27 cellular contexts compared by ENCODE assay signal in genomic region chr4:96525901-96526300, GRCh38.
DNase-seq lines count a peak whose midpoint lies in the region; ATAC-seq and TF ChIP-seq lines count a peak whose summit lies in the region.
"Had no signal": no experiment of that assay in that cellular context is flagged by ENCODE, and none has a peak within 500 bp of the region (broad histone marks: within the 10 kb centered on the region; RNA-seq: fewer than 3 reads in every experiment).

No MANE protein-coding gene starts in this region.

- H3K36me3 ChIP-seq in DND-41 (ENCODE audit: insufficient read depth, low read length) (0 out of 2 replicates have a peak, but pooled peaks cover 3% of the 10 kb centered on the region), PC-9 (ENCODE audit: low read depth) (no peaks in the 10 kb centered on the region)
- H3K36me3 ChIP-seq: cardiac muscle cell, esophagus squamous epithelium, gastrocnemius medialis, left ventricle myocardium inferior, pancreas, sigmoid colon, tibial nerve had no signal

- peak; percentile 66 for ATAC-seq in DND-41 (ENCODE audit: insufficient read depth, low read depth)
- ATAC-seq: activated CD8-positive, alpha-beta T cell treated with anti-CD3 and anti-CD28 coated beads, Interleukin-2, amount 10 ng/mL, durations not matched to agents 7 days and 5 days; gastrocnemius medialis; natural killer cell treated with Interleukin-12 subunit alpha and Interleukin-12 subunit beta and Interleukin-15 and Interleukin-18, amount 100 ng/mL, for 72 hours; pancreas had no signal

- CTCF ChIA-PET in PC-9 (lab: Charles Lee), result no interaction called here

- H3K4me1 ChIP-seq in DND-41 (ENCODE audit: insufficient read depth, low read length), result peaks cover 27% of the 10 kb centered on the region
- no peaks in the 10 kb centered on the region for H3K4me1 ChIP-seq in PC-9 (replicated peaks; ENCODE audit: insufficient read depth)
- H3K4me1 ChIP-seq: esophagus squamous epithelium, gastrocnemius medialis, left ventricle myocardium inferior, pancreas, sigmoid colon, tibial nerve had no signal

- peak overlapping the region; percentile 13; the same call in 1 of the 2 replicates for H3K4me2 ChIP-seq in DND-41 (ENCODE audit: insufficient read depth, low read length)
- no peak overlapping the region for H3K4me2 ChIP-seq in PC-9

- intact Hi-C loops in PC-9 (cut with micrococcal nuclease; ENCODE audit: unreplicated experiment), result no loop called here

- H3K4me3 ChIP-seq in DND-41 (ENCODE audit: low read depth in 1 of 2, low read length in 2 of 2), result no peak overlapping the region
- no peak overlapping the region for H3K4me3 ChIP-seq in astrocyte of the spinal cord (ENCODE audit: low read depth, low read length)
- no peak overlapping the region for H3K4me3 ChIP-seq in PC-9
- H3K4me3 ChIP-seq: cardiac muscle cell, esophagus squamous epithelium, gastrocnemius medialis, left ventricle myocardium inferior, pancreas, sigmoid colon, tibial nerve had no signal

- in situ Hi-C loops in astrocyte of the spinal cord (cut with HindIII; ENCODE audit: low sequenced_read_pairs), result no loop called here

- no peaks in the 10 kb centered on the region for H3K9me2 ChIP-seq in PC-9 (ENCODE audit: insufficient read depth)

- H3K27me3 ChIP-seq in DND-41 (ENCODE audit: insufficient read depth, low read length, poor library complexity), result no peaks in the 10 kb centered on the region
- H3K27me3 ChIP-seq in PC-9 (ENCODE audit: insufficient read depth, low read depth), result no peaks in the 10 kb centered on the region
- H3K27me3 ChIP-seq: cardiac muscle cell, esophagus squamous epithelium, gastrocnemius medialis, pancreas, sigmoid colon, tibial nerve had no signal

- H3K9me3 ChIP-seq in DND-41 (ENCODE audit: insufficient read depth, low read length, severe bottlenecking), result no peaks in the 10 kb centered on the region
- no peaks in the 10 kb centered on the region for H3K9me3 ChIP-seq in PC-9 (ENCODE audit: insufficient read depth, low read depth)
- H3K9me3 ChIP-seq: gastrocnemius medialis, pancreas, sigmoid colon had no signal

- no peaks in the 10 kb centered on the region for H3K79me2 ChIP-seq in DND-41 (ENCODE audit: insufficient read depth, low read length)
- no peaks in the 10 kb centered on the region for H3K79me2 ChIP-seq in PC-9 (ENCODE audit: low read depth)

- H3F3A ChIP-seq in PC-9 (ENCODE audit: insufficient read depth, low read depth), result no peaks in the 10 kb centered on the region

- H2AFZ ChIP-seq in DND-41 (ENCODE audit: low read depth, low read length) (peak overlapping the region; percentile 20; the same call in 1 of the 2 replicates), PC-9 (no peak overlapping the region)

- H3K27ac ChIP-seq in DND-41 (ENCODE audit: low read length) (peak overlapping the region; percentile 63), PC-9 (no peak overlapping the region)
- H3K27ac ChIP-seq: cardiac muscle cell, esophagus squamous epithelium, gastrocnemius medialis, left ventricle myocardium inferior, pancreas, sigmoid colon, tibial nerve had no signal

- POLR2A ChIA-PET in PC-9 (lab: Charles Lee; ENCODE audit: unreplicated experiment), result no interaction called here

- no TSS peak for BruUV-seq in PC-9 (replicated peaks; lab: Mats Ljungman, UMichigan)

- no peak for DNase-seq in DND-41
- peak; percentile 30 for DNase-seq in M059J (ENCODE audit: low read depth)
- peak; percentile 53 for DNase-seq in astrocyte of the spinal cord (ENCODE audit: low read depth, low spot score)
- DNase-seq in non-pigmented ciliary epithelial cell (ENCODE audit: low read depth), result peak; percentile 13
- no peak for DNase-seq in PC-9
- DNase-seq in activated CD8-positive, alpha-beta memory T cell treated with anti-CD3 and anti-CD28 coated beads for 24 hours, result no peak
- no peak for DNase-seq in NK-92 treated with Interleukin-12 subunit alpha and Interleukin-12 subunit beta, amount 100 ng/mL, for 24 hours (lab: John Stamatoyannopoulos, UW)
- DNase-seq: activated CD4-positive, alpha-beta T cell treated with anti-CD3 and anti-CD28 coated beads for 1 hour; activated CD8-positive, alpha-beta T cell treated with anti-CD3 and anti-CD28 coated beads, Interleukin-2, amount 10 ng/mL, durations not matched to agents 7 days and 5 days; activated effector memory CD4-positive, alpha-beta T cell treated with anti-CD3 and anti-CD28 coated beads, Interleukin-2, amount 50 U/mL, for 16 hours; endodermal cell; esophagus squamous epithelium; gastrocnemius medialis; GF-D8; GOT3; hippocampal formation; KBM-7; left ventricle myocardium inferior; NCI-H146; NCI-H82; pancreas; SIG-M5; sigmoid colon; stimulated activated CD8-positive, alpha-beta memory T cell treated with anti-CD3 and anti-CD28 coated beads, Interleukin-4, amount 100 ng/mL, for 48 hours had no signal

- H3K9ac ChIP-seq in DND-41 (ENCODE audit: low read depth, low read length), result no peak overlapping the region

- TF ChIP-seq CTCF in DND-41 (IDR thresholded peaks at IDR 0.05; ENCODE audit: borderline replicate concordance, extremely low read depth, low read length, poor library complexity, severe bottlenecking) (no peak), astrocyte of the spinal cord (IDR thresholded peaks at IDR 0.05; ENCODE audit: low read depth, low read length) (no peak), PC-9 (conservative IDR thresholded peaks at IDR 0.05) (no peak)

- no peaks in the 10 kb centered on the region for H4K20me1 ChIP-seq in DND-41 (ENCODE audit: insufficient read depth, low read length)
- no peaks in the 10 kb centered on the region for H4K20me1 ChIP-seq in PC-9 (ENCODE audit: insufficient read depth)

Comparison
In these comparisons a context has a peak if more than half of its experiments do, and no peak if none do; other contexts are left out.
1. DNase-seq: peak in M059J (single experiment), astrocyte of the spinal cord (single experiment) and non-pigmented ciliary epithelial cell (single experiment); none in DND-41 (single experiment), PC-9 (0 of 2), activated CD8-positive, alpha-beta memory T cell treated with anti-CD3 and anti-CD28 coated beads for 24 hours (single experiment) and NK-92 treated with Interleukin-12 subunit alpha and Interleukin-12 subunit beta, amount 100 ng/mL, for 24 hours (single experiment).